23 cellular contexts compared by ENCODE assay signal in genomic region chr5:74499236-74499635, GRCh38.
A peak's percentile ranks its signal among the peaks of the same experiment; 100 is the strongest.
DNase-seq lines count a peak whose midpoint lies in the region; ATAC-seq and TF ChIP-seq lines count a peak whose summit lies in the region.
"Had no signal": no experiment of that assay in that cellular context is flagged by ENCODE, and none has a peak within 500 bp of the region (broad histone marks: within the 10 kb centered on the region; RNA-seq: fewer than 3 reads in every experiment).

No MANE protein-coding gene starts in this region.

- CTCF ChIA-PET in mammary epithelial cell (lab: Charles Lee; ENCODE audit: low non-redundant PET): no interaction called here

- no peaks in the 10 kb centered on the region for H4K20me1 ChIP-seq in hepatocyte (ENCODE audit: insufficient read depth, poor library complexity, severe bottlenecking)
- H4K20me1 ChIP-seq in mammary epithelial cell (ENCODE audit: insufficient read depth, low read length): no peaks in the 10 kb centered on the region

- in situ Hi-C loops in mammary epithelial cell (cut with MboI; ENCODE audit: low sequenced_read_pairs in 2 of 2): no loop called here

- WGBS in hepatocyte (ENCODE audit: low lambda C conversion rate, missing lambda C conversion rate): 11% methylated on average over 3 of the region's 3 CpGs
- WGBS in mammary epithelial cell (ENCODE audit: low coverage, missing lambda C conversion rate): 96% methylated on average over 3 of the region's 3 CpGs

- H3K36me3 ChIP-seq in hepatocyte (replicated peaks; ENCODE audit: insufficient read depth, low read depth) (no peaks in the 10 kb centered on the region), neuron (ENCODE audit: insufficient read depth, low read length) (no peaks in the 10 kb centered on the region), mammary epithelial cell (ENCODE audit: insufficient read depth, low read length) (no peaks in the 10 kb centered on the region)
- H3K36me3 ChIP-seq: colonic mucosa, left ventricle myocardium inferior, neutrophil, upper lobe of right lung had no signal

- BruUV-seq in mammary epithelial cell (replicated peaks; lab: Mats Ljungman, UMichigan): no TSS peak

- H3K9me3 ChIP-seq in hepatocyte (ENCODE audit: low read depth) (no peaks in the 10 kb centered on the region), neuron (ENCODE audit: low read length) (no peaks in the 10 kb centered on the region), mammary epithelial cell (replicated peaks; ENCODE audit: insufficient read depth, low read length) (no peaks in the 10 kb centered on the region)
- H3K9me3 ChIP-seq: colonic mucosa, left ventricle myocardium inferior, neutrophil, upper lobe of right lung had no signal

- intact Hi-C loops in mammary epithelial cell (cut with micrococcal nuclease): no loop called here

- ATAC-seq in HG03039 (IDR thresholded peaks at IDR 0.05; ENCODE audit: unreplicated experiment): no peak
- ATAC-seq: esophagus mucosa, GM12878, upper lobe of right lung had no signal

- no peak overlapping the region for H3K4me3 ChIP-seq in hepatocyte
- H3K4me3 ChIP-seq in neuron (ENCODE audit: low read length): peak overlapping the region; percentile 36
- no peak overlapping the region for H3K4me3 ChIP-seq in mammary epithelial cell (replicated peaks in 1 of 3; ENCODE audit: insufficient read depth in 1 of 3, low read depth in 2 of 3, low read length in 3 of 3)
- H3K4me3 ChIP-seq: colonic mucosa, GM12878, left ventricle myocardium inferior, upper lobe of right lung had no signal

- dilution Hi-C loops in mammary epithelial cell (cut with HindIII; ENCODE audit: low sequenced_read_pairs): no loop called here

- H3K27ac ChIP-seq in hepatocyte (peak overlapping the region; percentile 44), mammary epithelial cell (ENCODE audit: insufficient read depth, low read depth, low read length) (no peak overlapping the region)
- H3K27ac ChIP-seq: colonic mucosa, left ventricle myocardium inferior, neutrophil, upper lobe of right lung had no signal

- H3K79me2 ChIP-seq in hepatocyte (no peaks in the 10 kb centered on the region), mammary epithelial cell (ENCODE audit: insufficient read depth, low read length) (no peaks in the 10 kb centered on the region)

- TF ChIP-seq CTCF in hepatocyte (IDR thresholded peaks at IDR 0.05; ENCODE audit: poor library complexity) (no peak), mammary epithelial cell (conservative IDR thresholded peaks at IDR 0.05 in 1 of 2, IDR thresholded peaks at IDR 0.05 in 1 of 2; ENCODE audit: extremely low read depth in 1 of 2, insufficient read depth in 1 of 2, low read depth in 1 of 2, low read length in 2 of 2) (no peak)

- H3K27me3 ChIP-seq in hepatocyte (no peaks in the 10 kb centered on the region), neuron (ENCODE audit: insufficient read depth, low read length) (no peaks in the 10 kb centered on the region), mammary epithelial cell (ENCODE audit: insufficient read depth, low read length) (no peaks in the 10 kb centered on the region)
- H3K27me3 ChIP-seq: colonic mucosa, neutrophil, upper lobe of right lung had no signal

- peak overlapping the region; percentile 40 for H3K4me2 ChIP-seq in hepatocyte
- no peak overlapping the region for H3K4me2 ChIP-seq in mammary epithelial cell (ENCODE audit: insufficient read depth, low read depth, low read length)

- no peaks in the 10 kb centered on the region for H3K9me2 ChIP-seq in hepatocyte (replicated peaks; ENCODE audit: insufficient read depth)

- no peak overlapping the region for H3K9ac ChIP-seq in mammary epithelial cell (ENCODE audit: insufficient read depth, low read length)

- peaks cover 28% of the 10 kb centered on the region for H3K4me1 ChIP-seq in hepatocyte (ENCODE audit: insufficient read depth)
- peaks cover 39% of the 10 kb centered on the region for H3K4me1 ChIP-seq in neuron (ENCODE audit: insufficient read depth, low read length)
- no peaks in the 10 kb centered on the region for H3K4me1 ChIP-seq in mammary epithelial cell (ENCODE audit: insufficient read depth, low read length)
- H3K4me1 ChIP-seq: colonic mucosa had no signal

- DNase-seq in HT-29 (ENCODE audit: low spot score): peak; percentile 29
- peak; percentile 15 for DNase-seq in NCI-H2029 treated with DMSO at 0.1 percent for 48 hours (lab: John Stamatoyannopoulos, UW)
- no peak for DNase-seq in hepatocyte (ENCODE audit: low spot score)
- no peak for DNase-seq in AG08395 (ENCODE audit: low spot score)
- no peak for DNase-seq in retina
- DNase-seq in mammary epithelial cell: no peak
- DNase-seq: activated B cell treated with CpG ODN at 0.5 μM for 24 hours; activated CD4-positive, alpha-beta T cell treated with anti-CD3 and anti-CD28 coated beads, Interleukin-2, amount 50 U/mL, for 4 hours; activated CD8-positive, alpha-beta memory T cell treated with anti-CD3 and anti-CD28 coated beads, Interleukin-2, amount 50 U/mL, for 4 hours; AML-193; CD8-positive, alpha-beta memory T cell; colonic mucosa; effector memory CD4-positive, alpha-beta T cell; H7; hypothalamus; left ventricle myocardium inferior; NCI-H510A treated with DMSO at 0.1 percent for 48 hours; upper lobe of right lung had no signal

- H2AFZ ChIP-seq in hepatocyte (no peak overlapping the region), neuron (ENCODE audit: low read depth, low read length) (peak overlapping the region; percentile 29), mammary epithelial cell (ENCODE audit: low read depth, low read length) (no peak overlapping the region)

Comparison
In these comparisons a context has a peak if more than half of its experiments do, and no peak if none do; other contexts are left out.
1. DNase-seq: peak in HT-29 (single experiment) and NCI-H2029 treated with DMSO at 0.1 percent for 48 hours (single experiment); none in hepatocyte (single experiment), AG08395 (single experiment), retina (single experiment) and mammary epithelial cell (single experiment).